In the genomic region with DNA sequence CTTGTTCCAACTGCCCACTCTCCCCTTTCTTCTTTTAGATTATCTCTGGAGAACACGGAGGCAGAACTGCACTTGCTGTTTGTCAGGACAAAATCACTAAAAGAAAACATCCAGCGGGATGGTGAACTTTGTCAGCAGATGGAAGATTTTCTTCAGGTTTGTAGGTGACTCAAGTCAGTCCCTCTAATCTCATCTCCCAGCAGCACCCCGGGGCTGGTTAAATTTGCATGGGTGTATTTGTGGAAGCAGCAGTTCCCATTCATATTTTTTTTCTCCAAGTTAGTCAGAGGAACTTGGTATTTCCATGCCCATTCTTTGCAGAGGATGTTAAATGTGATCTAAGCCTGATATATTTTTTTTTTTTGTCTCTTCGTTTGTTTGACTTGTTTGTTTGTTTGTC, we compare ENCODE assay signal across 21 cellular contexts.
"Had no signal": no experiment of that assay in that cellular context is flagged by ENCODE, and none has a peak within 500 bp of the region (broad histone marks: within the 10 kb centered on the region; RNA-seq: fewer than 3 reads in every experiment).

No MANE protein-coding gene starts in this region.

- H3K27ac ChIP-seq: adrenal gland, ascending aorta, brain microvascular endothelial cell, left lung, neural progenitor cell, thyroid gland, VCaP had no signal

- H3K27ac Mint-ChIP-seq: activated CD4-positive, alpha-beta T cell treated with anti-CD3 and anti-CD28 coated beads, Interleukin-2, amount 10 ng/mL, durations not matched to agents 7 days and 5 days; activated CD8-positive, alpha-beta memory T cell treated with anti-CD3 and anti-CD28 coated beads, Interleukin-2, amount 10 ng/mL, durations not matched to agents 7 days and 5 days; activated CD8-positive, alpha-beta T cell treated with anti-CD3 and anti-CD28 coated beads for 36 hours; activated naive CD8-positive, alpha-beta T cell; dendritic cell treated with granulocyte-macrophage colony-stimulating factor and Interleukin-4, amounts not matched to agents 40 ng/mL and 50 ng/mL, for 4 days; naive B cell; neural progenitor cell had no signal

- ATAC-seq: activated CD8-positive, alpha-beta memory T cell treated with anti-CD3 and anti-CD28 coated beads, Interleukin-2, amount 10 ng/mL, durations not matched to agents 7 days and 5 days; activated CD8-positive, alpha-beta T cell treated with anti-CD3 and anti-CD28 coated beads for 36 hours; left lung; stimulated activated naive CD8-positive, alpha-beta T cell treated with anti-CD3 and anti-CD28 coated beads, Interleukin-15, Interleukin-2, amounts not matched to agents 100 U/mL and 50 U/mL, for 24 hours had no signal

- H3K9me3 Mint-ChIP-seq: activated CD4-positive, alpha-beta T cell treated with anti-CD3 and anti-CD28 coated beads, Interleukin-2, amount 10 ng/mL, durations not matched to agents 7 days and 5 days; activated CD8-positive, alpha-beta T cell treated with anti-CD3 and anti-CD28 coated beads for 36 hours; dendritic cell treated with granulocyte-macrophage colony-stimulating factor and Interleukin-4, amounts not matched to agents 40 ng/mL and 50 ng/mL, for 4 days; naive B cell; neural progenitor cell had no signal

- H3K27me3 ChIP-seq: adrenal gland, ascending aorta, brain microvascular endothelial cell, left lung, neural progenitor cell, thyroid gland had no signal

- H3K9me3 ChIP-seq: adrenal gland, ascending aorta, left lung, prostate gland, thyroid gland had no signal

- DNase-seq: activated CD4-positive, alpha-beta T cell treated with anti-CD3 and anti-CD28 coated beads, Interleukin-2, amount 10 ng/mL, durations not matched to agents 7 days and 5 days; activated CD4-positive, CD25-positive, alpha-beta regulatory T cell treated with anti-CD3 and anti-CD28 coated beads, Interleukin-2, amount 50 U/mL, for 72 hours; activated CD8-positive, alpha-beta memory T cell treated with anti-CD3 and anti-CD28 coated beads, Interleukin-2, amount 10 ng/mL, durations not matched to agents 7 days and 5 days; activated CD8-positive, alpha-beta T cell treated with anti-CD3 and anti-CD28 coated beads for 36 hours; activated naive CD4-positive, alpha-beta T cell; adrenal gland; brain microvascular endothelial cell; effector CD8-positive, alpha-beta T cell; hippocampal formation; kidney glomerular epithelial cell; left lung; naive B cell; stimulated activated CD4-positive, alpha-beta T cell treated with anti-CD3 and anti-CD28 coated beads, Interleukin-4, amount 100 ng/mL, for 24 hours; stimulated activated naive CD8-positive, alpha-beta T cell treated with anti-CD3 and anti-CD28 coated beads, Interleukin-15, Interleukin-2, amounts not matched to agents 100 U/mL and 50 U/mL, for 24 hours; thyroid gland had no signal

- H3K36me3 ChIP-seq: adrenal gland, ascending aorta, brain microvascular endothelial cell, neural progenitor cell, prostate gland had no signal

- H3K4me2 ChIP-seq: neural progenitor cell had no signal

- H3K4me1 ChIP-seq: adrenal gland, ascending aorta, prostate gland had no signal

- H3K27me3 Mint-ChIP-seq: activated CD4-positive, alpha-beta T cell treated with anti-CD3 and anti-CD28 coated beads, Interleukin-2, amount 10 ng/mL, durations not matched to agents 7 days and 5 days; activated CD8-positive, alpha-beta T cell treated with anti-CD3 and anti-CD28 coated beads for 36 hours; activated naive CD8-positive, alpha-beta T cell; dendritic cell treated with granulocyte-macrophage colony-stimulating factor and Interleukin-4, amounts not matched to agents 40 ng/mL and 50 ng/mL, for 4 days had no signal

- H2AFZ ChIP-seq: neural progenitor cell had no signal

- H3K9ac ChIP-seq: neural progenitor cell had no signal

- H3K4me1 Mint-ChIP-seq: activated CD4-positive, alpha-beta T cell treated with anti-CD3 and anti-CD28 coated beads, Interleukin-2, amount 10 ng/mL, durations not matched to agents 7 days and 5 days; activated CD8-positive, alpha-beta memory T cell treated with anti-CD3 and anti-CD28 coated beads, Interleukin-2, amount 10 ng/mL, durations not matched to agents 7 days and 5 days; naive B cell had no signal

- H3K4me3 Mint-ChIP-seq: activated CD4-positive, alpha-beta T cell treated with anti-CD3 and anti-CD28 coated beads, Interleukin-2, amount 10 ng/mL, durations not matched to agents 7 days and 5 days; activated CD8-positive, alpha-beta memory T cell treated with anti-CD3 and anti-CD28 coated beads, Interleukin-2, amount 10 ng/mL, durations not matched to agents 7 days and 5 days; activated CD8-positive, alpha-beta T cell treated with anti-CD3 and anti-CD28 coated beads for 36 hours; activated naive CD8-positive, alpha-beta T cell; dendritic cell treated with granulocyte-macrophage colony-stimulating factor and Interleukin-4, amounts not matched to agents 40 ng/mL and 50 ng/mL, for 4 days; naive B cell; neural progenitor cell had no signal

- H3K4me3 ChIP-seq: adrenal gland, ascending aorta, left lung, neural progenitor cell, prostate gland, thyroid gland had no signal

- H3K36me3 Mint-ChIP-seq: activated CD8-positive, alpha-beta memory T cell treated with anti-CD3 and anti-CD28 coated beads, Interleukin-2, amount 10 ng/mL, durations not matched to agents 7 days and 5 days; activated naive CD8-positive, alpha-beta T cell; naive B cell had no signal
